8 cellular contexts compared by ENCODE assay signal in genomic region chr11:33329705-33330329, GRCh38. TPM values are rescaled to one million over a fixed set of nuclear protein-coding genes. Genes with fewer than 3 reads are reported as not detected.
DNase-seq lines count a peak whose midpoint lies in the region; ATAC-seq, FAIRE-seq and TF ChIP-seq lines count a peak whose summit lies in the region.

No MANE protein-coding gene starts in this region.

- H3K4me1 ChIP-seq in OCI-LY3 (ENCODE audit: low read length) (peaks cover 3% of the 10 kb centered on the region), heart left ventricle (peaks cover 14 to 95% (median 60%) of the 10 kb centered on the region in 12 donors)

- H3K27me3 ChIP-seq in AG04450 (ENCODE audit: control insufficient read depth, insufficient read depth, low read length) (no peaks in the 10 kb centered on the region), OCI-LY3 (ENCODE audit: low read depth, low read length) (no peaks in the 10 kb centered on the region), heart left ventricle (no peaks in the 10 kb centered on the region)

- TF ChIP-seq POLR2A in GM12892 (IDR thresholded peaks at IDR 0.05; ENCODE audit: low read depth, low read length): no peak
- TF ChIP-seq POLR2A in heart left ventricle (IDR thresholded peaks at IDR 0.05): no peak

- ATAC-seq in heart left ventricle: peak in 3 of 4 donors; percentile 68 to 83 (median 68)
- ATAC-seq in GM19452 (IDR thresholded peaks at IDR 0.05; ENCODE audit: unreplicated experiment): no peak

- 12 to 15% (median 14%) methylated on average over 4 of the region's 4 CpGs for WGBS in heart left ventricle, 4 donors

- TF ChIP-seq CTCF in AG04450 (IDR thresholded peaks at IDR 0.05; ENCODE audit: low read depth, low read length) (peak; percentile 72), OCI-LY3 (IDR thresholded peaks at IDR 0.05; ENCODE audit: low read depth, low read length) (peak; percentile 76), heart left ventricle (IDR thresholded peaks at IDR 0.05) (peak; percentile 52 to 79 (median 64)), retinal pigment epithelial cell (conservative IDR thresholded peaks at IDR 0.05; ENCODE audit: low read depth, low read length) (peak; percentile 68)

- no peak overlapping the region for H3K9ac ChIP-seq in OCI-LY3 (ENCODE audit: low read length)

- peaks cover 5% of the 10 kb centered on the region for H3K36me3 Mint-ChIP-seq in activated naive CD8-positive, alpha-beta T cell treated with anti-CD3 and anti-CD28 coated beads for 36 hours

- intact Hi-C loops in heart left ventricle (cut with DNase I): loop anchor here (2.0 to 10.0 kb wide), 9 partner anchors 71 to 365 kb away; partner anchors contain the start of gene HIPK3 (in 7 of the 10)

- H3K4me3 Mint-ChIP-seq in activated naive CD8-positive, alpha-beta T cell treated with anti-CD3 and anti-CD28 coated beads for 36 hours: no peak overlapping the region

- peaks cover 7% of the 10 kb centered on the region; the same call in 1 of the 2 replicates for H4K20me1 ChIP-seq in OCI-LY3 (ENCODE audit: insufficient read depth, low read length)

- H3K36me3 ChIP-seq in OCI-LY3 (replicated peaks; ENCODE audit: low read depth, low read length): no peaks in the 10 kb centered on the region
- peaks cover 0 to 20% (median 0%) of the 10 kb centered on the region in 9 donors for H3K36me3 ChIP-seq in heart left ventricle

- H3K9me3 ChIP-seq in AG04450 (ENCODE audit: control insufficient read depth, insufficient read depth, low read length) (no peaks in the 10 kb centered on the region), OCI-LY3 (ENCODE audit: insufficient read depth, low read length) (no peaks in the 10 kb centered on the region), heart left ventricle (no peaks in the 10 kb centered on the region)

- H3K9me3 Mint-ChIP-seq in activated naive CD8-positive, alpha-beta T cell treated with anti-CD3 and anti-CD28 coated beads for 36 hours: no peaks in the 10 kb centered on the region

- CTCF ChIA-PET in AG04450 (lab: Charles Lee): interaction anchor here (0.5 to 5.6 kb wide), 14 partner anchors 12 to 379 kb away, joined by 3 to 78 read pairs (median 4); partner anchors contain the start of gene CSTF3

- FAIRE-seq in GM12892 (lab: Jason Lieb, UNC): peak; percentile 62

- no peak overlapping the region for H3K27ac Mint-ChIP-seq in activated naive CD8-positive, alpha-beta T cell treated with anti-CD3 and anti-CD28 coated beads for 36 hours

- no peak overlapping the region for H3K4me2 ChIP-seq in OCI-LY3 (ENCODE audit: low read length)

- POLR2A ChIA-PET in AG04450 (lab: Yijun Ruan, JAX): interaction anchor here (0.6 kb wide), 1 partner anchor 79 kb away, joined by 10 read pairs; no protein-coding TSS in a partner anchor

- peak; percentile 27 for DNase-seq in AG04450 (ENCODE audit: low read depth, low spot score)
- no peak for DNase-seq in GM12892 (ENCODE audit: insufficient read length)
- peak; percentile 33 for DNase-seq in HS-27A (ENCODE audit: low read depth)
- DNase-seq in activated naive CD8-positive, alpha-beta T cell treated with anti-CD3 and anti-CD28 coated beads for 36 hours: peak; percentile 9
- DNase-seq in heart left ventricle: peak in 3 of 5 donors; percentile 33 to 46 (median 40)
- DNase-seq in retinal pigment epithelial cell (ENCODE audit: low read depth): peak; percentile 25

- H3K27me3 Mint-ChIP-seq in activated naive CD8-positive, alpha-beta T cell treated with anti-CD3 and anti-CD28 coated beads for 36 hours: no peaks in the 10 kb centered on the region

- peaks cover 9% of the 10 kb centered on the region for H3K4me1 Mint-ChIP-seq in activated naive CD8-positive, alpha-beta T cell treated with anti-CD3 and anti-CD28 coated beads for 36 hours

- no peak overlapping the region for H3K4me3 ChIP-seq in AG04450 (ENCODE audit: low read depth, low read length)
- H3K4me3 ChIP-seq in OCI-LY3 (ENCODE audit: low read length): no peak overlapping the region
- H3K4me3 ChIP-seq in heart left ventricle: no peak overlapping the region
- no peak overlapping the region for H3K4me3 ChIP-seq in retinal pigment epithelial cell (ENCODE audit: low read length)

- no peak overlapping the region for H2AFZ ChIP-seq in OCI-LY3 (ENCODE audit: low read depth, low read length)

- peaks cover 14% of the 10 kb centered on the region; the same call in 1 of the 2 replicates for H3K79me2 ChIP-seq in OCI-LY3 (ENCODE audit: low read length)

- H3K27ac ChIP-seq in AG04450 (ENCODE audit: low read depth, low read length) (no peak overlapping the region), OCI-LY3 (ENCODE audit: low read length) (no peak overlapping the region), heart left ventricle (peak overlapping the region in 2 of 12 donors; percentile 4 to 15)

RNA-seq across cellular contexts. Expression of gene KIAA1549L, which starts 46.1 kb away (rescaled TPM):
- polyA plus RNA-seq in AG04450 (2011; rRNA removed): 2.8 and 3.3 TPM in 2 replicates
- 9.1 and 11.9 TPM in 2 replicates for polyA minus RNA-seq in AG04450 (2011; rRNA and poly(A)+ RNA removed)
- polyA plus RNA-seq in GM12892 (2012; ENCODE audit: missing spikeins): 7.4 TPM
- not detected for total RNA-seq in activated naive CD8-positive, alpha-beta T cell treated with anti-CD3 and anti-CD28 coated beads for 36 hours
- under 1 TPM; 0.05 to 0.98 (median 0.19) TPM for total RNA-seq in heart left ventricle
- polyA plus RNA-seq in heart left ventricle: under 1 TPM; 0.04 to 0.06 TPM
